In genomic region chr1:1883890-1884289, GRCh38 we compare ENCODE assay signal across 7 cellular contexts. TPM values are rescaled to one million over a fixed set of nuclear protein-coding genes. Genes with fewer than 3 reads are reported as not detected.
DNase-seq lines count a peak whose midpoint lies in the region; ATAC-seq and TF ChIP-seq lines count a peak whose summit lies in the region.
"Not testable (repeated sequence)": the region's sequence is repeated elsewhere in the genome, so short reads cannot be mapped to it uniquely, and the experiment has no call there.

No MANE protein-coding gene starts in this region.

- peak overlapping the region; percentile 7; the same call in 1 of the 2 replicates for H3K9ac ChIP-seq in KMS-11

- H3K36me3 Mint-ChIP-seq in CD4-positive, alpha-beta memory T cell = peaks cover 9 to 27% of the 10 kb centered on the region in 2 donors
- H3K36me3 Mint-ChIP-seq in T-cell; naive B cell; progenitor cell of endocrine pancreas (ENCODE audit: insufficient read depth): not testable (repeated sequence)

- DNase-seq in CD4-positive, alpha-beta memory T cell; T-cell; adrenal gland; left ventricle myocardium inferior; naive B cell; progenitor cell of endocrine pancreas (ENCODE audit: low spot score, unreplicated experiment): not testable (repeated sequence)

- POLR2A ChIA-PET in CD4-positive, alpha-beta memory T cell (lab: Charles Lee; ENCODE audit: partially characterized antibody) = interaction anchor here (0.7 to 1.4 kb wide), 3 partner anchors 8 to 104 kb away, joined by 3 to 6 read pairs (median 3); no protein-coding TSS in a partner anchor
- POLR2A ChIA-PET in T-cell (lab: Charles Lee) = interaction anchor here (0.6 to 1.1 kb wide), 4 partner anchors 9 to 316 kb away, joined by 3 to 5 read pairs (median 4); no protein-coding TSS in a partner anchor

- not testable (repeated sequence) for TF ChIP-seq CTCF in KMS-11 (conservative IDR thresholded peaks at IDR 0.05; ENCODE audit: low read depth, low read length); adrenal gland (IDR thresholded peaks at IDR 0.05); left ventricle myocardium inferior (IDR thresholded peaks at IDR 0.05; ENCODE audit: borderline replicate concordance); progenitor cell of endocrine pancreas (IDR thresholded peaks at IDR 0.05; ENCODE audit: unreplicated experiment)

- H3K4me3 ChIP-seq in CD4-positive, alpha-beta memory T cell (ENCODE audit: low read length in 2 of 2); KMS-11 (IDR thresholded peaks at IDR 0.05; ENCODE audit: insufficient read depth, low read depth, low read length); adrenal gland; left ventricle myocardium inferior: not testable (repeated sequence)

- H3K36me3 ChIP-seq in CD4-positive, alpha-beta memory T cell (ENCODE audit: insufficient read depth, low read length); KMS-11 (ENCODE audit: insufficient read depth); adrenal gland (replicated peaks in 1 of 2); left ventricle myocardium inferior: not testable (repeated sequence)

- not testable (repeated sequence) for H2AFZ ChIP-seq in KMS-11 (ENCODE audit: low read depth)

- H3K79me2 ChIP-seq in KMS-11 (ENCODE audit: insufficient read depth, low read depth) = peaks cover 100% of the 10 kb centered on the region

- H4K20me1 ChIP-seq in KMS-11 (ENCODE audit: insufficient read depth) = peaks cover 90% of the 10 kb centered on the region

- CTCF ChIA-PET in CD4-positive, alpha-beta memory T cell (lab: Charles Lee; ENCODE audit: partially characterized antibody) = interaction anchor here (0.9 to 1.3 kb wide), 3 partner anchors 12 to 25 kb away, joined by 3 to 4 read pairs (median 4); no protein-coding TSS in a partner anchor
- CTCF ChIA-PET in T-cell (lab: Charles Lee) = interaction anchor here in 1 of 2 donors (0.6 kb wide), 1 partner anchor 108 kb away, joined by 5 read pairs; no protein-coding TSS in a partner anchor

- H3K4me1 Mint-ChIP-seq in CD4-positive, alpha-beta memory T cell = peaks cover 47 to 85% (median 68%) of the 10 kb centered on the region in 4 donors
- H3K4me1 Mint-ChIP-seq in T-cell = peaks cover 78 to 81% (median 79%) of the 10 kb centered on the region in 3 donors
- H3K4me1 Mint-ChIP-seq in naive B cell = peaks cover 40 to 80% (median 72%) of the 10 kb centered on the region in 3 donors
- H3K4me1 Mint-ChIP-seq in progenitor cell of endocrine pancreas (ENCODE audit: low read depth) = peaks cover 41% of the 10 kb centered on the region

- intact Hi-C loops in CD4-positive, alpha-beta memory T cell (cut with micrococcal nuclease) = loop anchor here (10.0 kb wide), 1 partner anchor 59 kb away; no protein-coding TSS in a partner anchor
- intact Hi-C loops in adrenal gland (cut with DNase I); left ventricle myocardium inferior (cut with micrococcal nuclease): not testable (repeated sequence)

- peaks cover 93% of the 10 kb centered on the region for H3K4me1 ChIP-seq in CD4-positive, alpha-beta memory T cell (ENCODE audit: insufficient read depth, low read length)
- peaks cover 64% of the 10 kb centered on the region for H3K4me1 ChIP-seq in KMS-11 (ENCODE audit: low read depth, poor library complexity, severe bottlenecking)
- H3K4me1 ChIP-seq in adrenal gland (replicated peaks in 1 of 2) = peaks cover 48 to 85% of the 10 kb centered on the region in 2 donors
- H3K4me1 ChIP-seq in left ventricle myocardium inferior = peaks cover 97% of the 10 kb centered on the region

- H3K9me3 ChIP-seq in CD4-positive, alpha-beta memory T cell (ENCODE audit: control insufficient read depth in 1 of 2, low read length in 2 of 2); adrenal gland (replicated peaks in 1 of 3); left ventricle myocardium inferior (replicated peaks): not testable (repeated sequence)

- H3K4me2 ChIP-seq in KMS-11 = peak overlapping the region; percentile 22

- peak overlapping the region in 3 of 7 donors; percentile 17 to 81 (median 78) for H3K27ac Mint-ChIP-seq in CD4-positive, alpha-beta memory T cell
- H3K27ac Mint-ChIP-seq in T-cell (peak overlapping the region in 1 of 2 donors; percentile 16), naive B cell (peak overlapping the region in 5 of 6 donors; percentile 32 to 90 (median 76)), progenitor cell of endocrine pancreas (peak overlapping the region; percentile 84)

- WGBS in adrenal gland, 4 donors = 56 to 61% (median 59%) methylated on average over 11 of the region's 11 CpGs

- not testable (repeated sequence) for H3K27ac ChIP-seq in CD4-positive, alpha-beta memory T cell (ENCODE audit: low read depth, low read length)
- H3K27ac ChIP-seq in KMS-11 (peak overlapping the region; percentile 36; the same call in 1 of the 2 replicates), adrenal gland (peak overlapping the region in 4 of 5 donors; percentile 52 to 70 (median 66)), left ventricle myocardium inferior (replicated peaks) (peak overlapping the region; percentile 28)

- not testable (repeated sequence) for ATAC-seq in T-cell (replicated peaks in 1 of 4); naive B cell (ENCODE audit: low read depth in 2 of 2)

- not testable (repeated sequence) for TF ChIP-seq POLR2A in adrenal gland (IDR thresholded peaks at IDR 0.05)

- H3K4me3 Mint-ChIP-seq in CD4-positive, alpha-beta memory T cell = peak overlapping the region in 6 of 8 donors; percentile 31 to 67 (median 44)
- H3K4me3 Mint-ChIP-seq in T-cell = peak overlapping the region in 2 of 3 donors; percentile 34 to 58
- peak overlapping the region in 1 of 8 donors; percentile 42 for H3K4me3 Mint-ChIP-seq in naive B cell
- H3K4me3 Mint-ChIP-seq in progenitor cell of endocrine pancreas (ENCODE audit: low read depth) = not testable (repeated sequence)

- H3K27me3 ChIP-seq in CD4-positive, alpha-beta memory T cell (ENCODE audit: insufficient read depth, low read length); KMS-11 (ENCODE audit: insufficient read depth, low read depth); adrenal gland; left ventricle myocardium inferior (ENCODE audit: low read depth): not testable (repeated sequence)

- not testable (repeated sequence) for H3K9me3 Mint-ChIP-seq in CD4-positive, alpha-beta memory T cell; T-cell; naive B cell; progenitor cell of endocrine pancreas (ENCODE audit: low read depth)

- not testable (repeated sequence) for H3K27me3 Mint-ChIP-seq in CD4-positive, alpha-beta memory T cell; T-cell; naive B cell; progenitor cell of endocrine pancreas

RNA-seq across cellular contexts. Expression of gene GNB1, which starts 7.0 kb away (rescaled TPM):
- 100 to 1,000 TPM; 257 to 276 TPM for total RNA-seq in CD4-positive, alpha-beta memory T cell
- polyA plus RNA-seq in CD4-positive, alpha-beta memory T cell = 100 to 1,000 TPM in 1 of 2 donors, 10 to 100 TPM in 1; 70.9 to 137 TPM
- 100 to 1,000 TPM; 208 to 295 (median 261) TPM for total RNA-seq in T-cell
- 100 to 1,000 TPM; 108 to 331 (median 232) TPM for total RNA-seq in adrenal gland
- polyA plus RNA-seq in adrenal gland = 100 to 1,000 TPM in 1 of 3 donors, 10 to 100 TPM in 2; 81.7 to 482 (median 84.8) TPM
- 158 TPM for total RNA-seq in left ventricle myocardium inferior
- 100 to 1,000 TPM in 3 of 6 donors, 10 to 100 TPM in 3; 57.9 to 131 (median 92.3) TPM for polyA plus RNA-seq in naive B cell (ENCODE audit: low read depth in 6 of 6)
- 327 TPM in 2 replicates for total RNA-seq in progenitor cell of endocrine pancreas

RNA-seq across cellular contexts. Expression of gene CALML6, which starts 31.2 kb away (rescaled TPM):
- under 1 TPM; 0.44 to 0.78 TPM for total RNA-seq in CD4-positive, alpha-beta memory T cell
- polyA plus RNA-seq in CD4-positive, alpha-beta memory T cell = not detected
- 1 to 10 TPM in 3 of 5 donors, under 1 TPM in 2; 0.82 to 1.3 (median 1.1) TPM for total RNA-seq in T-cell
- under 1 TPM in 3 of 8 donors, not detected in 5; 0.35 to 0.61 (median 0.36) TPM for total RNA-seq in adrenal gland
- polyA plus RNA-seq in adrenal gland = 1 to 10 TPM in 2 of 3 donors, not detected in 1; 3.2 to 4.7 TPM
- not detected for total RNA-seq in left ventricle myocardium inferior
- polyA plus RNA-seq in naive B cell (ENCODE audit: low read depth in 6 of 6) = not detected
- total RNA-seq in progenitor cell of endocrine pancreas = 1.1 and 1.5 TPM in 2 replicates

RNA-seq across cellular contexts. Expression of gene TMEM52, which starts 35.2 kb away (rescaled TPM):
- total RNA-seq in CD4-positive, alpha-beta memory T cell = under 1 TPM in 1 of 2 experiments, not detected in 1; 0.55 TPM
- polyA plus RNA-seq in CD4-positive, alpha-beta memory T cell = not detected
- total RNA-seq in T-cell (under 1 TPM in 3 of 5 donors, not detected in 2; 0.28 to 0.93 (median 0.69) TPM), adrenal gland (10 to 100 TPM; 35.0 to 95.4 (median 68.5) TPM), left ventricle myocardium inferior (0.47 TPM), progenitor cell of endocrine pancreas (1.8 and 1.9 TPM in 2 replicates)
- polyA plus RNA-seq in adrenal gland (10 to 100 TPM; 20.9 to 94.0 (median 64.7) TPM), naive B cell (ENCODE audit: low read depth in 6 of 6) (under 1 TPM in 2 of 6 donors, not detected in 4; 0.28 to 0.31 TPM)

Comparison
In these comparisons a context has a peak if more than half of its experiments do, and no peak if none do; other contexts are left out.
1. RNA of gene TMEM52, which starts 35.2 kb away (total RNA-seq): 35.0 to 95.4 TPM in adrenal gland; 1.8 to 1.9 TPM in progenitor cell of endocrine pancreas, 0.28 to 0.93 TPM in T-cell, 0.55 TPM in CD4-positive, alpha-beta memory T cell and 0.47 TPM in left ventricle myocardium inferior (single experiment); every median in the first group is over 10 times any median in the second.